Comparison of ENCODE assay signal across 9 cellular contexts in the genomic region with DNA sequence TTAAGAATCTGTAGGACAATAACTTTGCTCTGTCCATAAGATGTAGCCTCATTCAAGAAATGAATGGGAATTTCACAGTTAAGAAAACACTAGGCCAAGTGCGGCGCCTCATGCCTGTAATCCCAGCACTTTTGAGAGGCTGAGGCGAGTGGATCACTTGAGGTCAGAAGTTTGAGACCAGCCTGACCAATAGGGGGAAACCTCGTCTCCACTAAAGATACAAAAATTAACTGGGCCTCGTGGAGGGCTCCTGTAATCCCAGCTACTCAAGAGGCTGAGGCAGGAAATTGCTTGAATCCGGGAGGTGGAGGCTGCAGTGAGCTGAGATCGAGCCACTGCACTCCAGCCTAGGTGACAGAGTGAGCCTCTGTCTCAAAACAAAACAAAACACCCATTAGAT. TPM values are rescaled to one million over a fixed set of nuclear protein-coding genes. Genes with fewer than 3 reads are reported as not detected.
DNase-seq lines count a peak whose midpoint lies in the region; ATAC-seq and TF ChIP-seq lines count a peak whose summit lies in the region.
"Had no signal": no experiment of that assay in that cellular context is flagged by ENCODE, and none has a peak within 500 bp of the region (broad histone marks: within the 10 kb centered on the region; RNA-seq: fewer than 3 reads in every experiment).

No MANE protein-coding gene starts in this region.

- TF ChIP-seq CTCF in BE2C (IDR thresholded peaks at IDR 0.05; ENCODE audit: low read depth, low read length), result peak; percentile 31
- TF ChIP-seq CTCF in HFF-Myc (IDR thresholded peaks at IDR 0.05; ENCODE audit: low read depth, low read length, missing control alignments), result peak; percentile 13
- no peak for TF ChIP-seq CTCF in Calu3 (IDR thresholded peaks at IDR 0.05; ENCODE audit: unreplicated experiment)

- peak overlapping the region in 3 of 7 donors; percentile 37 to 57 (median 44) for H3K27ac Mint-ChIP-seq in CD4-positive, alpha-beta memory T cell
- H3K27ac Mint-ChIP-seq in Calu3 (ENCODE audit: unreplicated experiment), result no peak overlapping the region

- H3K9me3 ChIP-seq in BE2C, result no peaks in the 10 kb centered on the region
- no peaks in the 10 kb centered on the region for H3K9me3 ChIP-seq in CD4-positive, alpha-beta memory T cell (ENCODE audit: control insufficient read depth in 1 of 2, low read length in 2 of 2)
- H3K9me3 ChIP-seq: adrenal gland had no signal

- H3K4me3 ChIP-seq in BE2C (ENCODE audit: low read depth, low read length) (no peak overlapping the region), HFF-Myc (replicated peaks; ENCODE audit: low read depth, low read length) (no peak overlapping the region)
- no peak overlapping the region for H3K4me3 ChIP-seq in CD4-positive, alpha-beta memory T cell (ENCODE audit: low read length in 2 of 2)
- H3K4me3 ChIP-seq: adrenal gland had no signal

- peaks cover 25 to 58% of the 10 kb centered on the region in 2 donors for H3K36me3 Mint-ChIP-seq in CD4-positive, alpha-beta memory T cell
- peaks cover 69% of the 10 kb centered on the region for H3K36me3 Mint-ChIP-seq in Calu3 (ENCODE audit: insufficient read depth, unreplicated experiment)

- CTCF ChIA-PET in CD4-positive, alpha-beta memory T cell (lab: Charles Lee; ENCODE audit: partially characterized antibody), result no interaction called here
- CTCF ChIA-PET in Calu3 (lab: Charles Lee), result no interaction called here

- intact Hi-C loops in CD4-positive, alpha-beta memory T cell (cut with micrococcal nuclease), result no loop called here
- intact Hi-C loops in Calu3 (cut with micrococcal nuclease; ENCODE audit: unreplicated experiment), result no loop called here

- no peak for ATAC-seq in GM21515 (IDR thresholded peaks at IDR 0.05; ENCODE audit: unreplicated experiment)
- ATAC-seq in GM18505 (IDR thresholded peaks at IDR 0.05; ENCODE audit: unreplicated experiment), result no peak

- H3K4me1 Mint-ChIP-seq in CD4-positive, alpha-beta memory T cell, result peaks cover 0 to 6% (median 2%) of the 10 kb centered on the region in 4 donors
- peaks cover 10% of the 10 kb centered on the region for H3K4me1 Mint-ChIP-seq in Calu3 (ENCODE audit: low read depth, unreplicated experiment)

- no peak for TF ChIP-seq POLR2A in GM18505 (IDR thresholded peaks at IDR 0.05; ENCODE audit: borderline replicate concordance, extremely low read depth, insufficient read depth, insufficient read length)

- no peak overlapping the region for H3K4me3 Mint-ChIP-seq in CD4-positive, alpha-beta memory T cell
- H3K4me3 Mint-ChIP-seq in Calu3 (ENCODE audit: low read depth, unreplicated experiment), result no peak overlapping the region

- H3K27me3 ChIP-seq in BE2C, result no peaks in the 10 kb centered on the region
- H3K27me3 ChIP-seq in CD4-positive, alpha-beta memory T cell (ENCODE audit: insufficient read depth, low read length), result no peaks in the 10 kb centered on the region
- H3K27me3 ChIP-seq: adrenal gland had no signal

- POLR2A ChIA-PET in CD4-positive, alpha-beta memory T cell (lab: Charles Lee; ENCODE audit: partially characterized antibody), result no interaction called here

- no peak overlapping the region for H3K27ac ChIP-seq in CD4-positive, alpha-beta memory T cell (ENCODE audit: low read depth, low read length)
- H3K27ac ChIP-seq: adrenal gland had no signal

- no peaks in the 10 kb centered on the region for H3K4me1 ChIP-seq in BE2C
- no peaks in the 10 kb centered on the region for H3K4me1 ChIP-seq in CD4-positive, alpha-beta memory T cell (ENCODE audit: insufficient read depth, low read length)

- BruUV-seq in Calu3 (replicated peaks; lab: Mats Ljungman, UMichigan), result no TSS peak

- DNase-seq in BE2C (peak; percentile 19), HFF-Myc (ENCODE audit: extremely low read depth, low read depth) (no peak), amniotic epithelial cell (ENCODE audit: low read depth) (peak; percentile 53), iPS DF 19.7 (ENCODE audit: low read depth, low spot score) (peak; percentile 30), Calu3 (no peak)
- DNase-seq in CD4-positive, alpha-beta memory T cell, result no peak

- peaks cover 72% of the 10 kb centered on the region for H3K36me3 ChIP-seq in BE2C
- H3K36me3 ChIP-seq in CD4-positive, alpha-beta memory T cell (ENCODE audit: insufficient read depth, low read length), result peaks cover 24% of the 10 kb centered on the region

- no peaks in the 10 kb centered on the region for H3K27me3 Mint-ChIP-seq in CD4-positive, alpha-beta memory T cell
- no peaks in the 10 kb centered on the region for H3K27me3 Mint-ChIP-seq in Calu3 (ENCODE audit: unreplicated experiment)

- no peaks in the 10 kb centered on the region for H3K9me3 Mint-ChIP-seq in CD4-positive, alpha-beta memory T cell
- no peaks in the 10 kb centered on the region for H3K9me3 Mint-ChIP-seq in Calu3 (ENCODE audit: low read depth, unreplicated experiment)

RNA-seq across cellular contexts. Expression of gene RSL1D1, which starts 19.9 kb away (rescaled TPM):
- 264 TPM for polyA plus RNA-seq in BE2C (2012; ENCODE audit: insufficient read depth, insufficient read length, low read depth)
- 100 to 1,000 TPM; 180 to 206 TPM for total RNA-seq in CD4-positive, alpha-beta memory T cell
- 100 to 1,000 TPM; 124 to 325 TPM for polyA plus RNA-seq in CD4-positive, alpha-beta memory T cell
- 239 and 247 TPM in 2 replicates for total RNA-seq in Calu3 (2022)

RNA-seq across cellular contexts. Expression of gene GSPT1, which starts 44.6 kb away (rescaled TPM):
- polyA plus RNA-seq in BE2C (2012; ENCODE audit: insufficient read depth, insufficient read length, low read depth), result 68.1 TPM
- 10 to 100 TPM; 97.9 to 99.5 TPM for total RNA-seq in CD4-positive, alpha-beta memory T cell
- polyA plus RNA-seq in CD4-positive, alpha-beta memory T cell, result 100 to 1,000 TPM in 1 of 2 donors, 10 to 100 TPM in 1; 89.0 to 106 TPM
- 221 and 223 TPM in 2 replicates for total RNA-seq in Calu3 (2022)

Comparison
In these comparisons a context has a peak if more than half of its experiments do, and no peak if none do; other contexts are left out.
1. DNase-seq: peak in BE2C (single experiment), amniotic epithelial cell (single experiment) and iPS DF 19.7 (single experiment); none in HFF-Myc (single experiment), CD4-positive, alpha-beta memory T cell (0 of 5) and Calu3 (single experiment).